ENCODE assay signal across 8 cellular contexts in genomic region chr1:9233942-9234222, GRCh38. TPM values are rescaled to one million over a fixed set of nuclear protein-coding genes. Genes with fewer than 3 reads are reported as not detected.
DNase-seq lines count a peak whose midpoint lies in the region; TF ChIP-seq lines count a peak whose summit lies in the region.

No MANE protein-coding gene starts in this region.

- no peak for TF ChIP-seq POLR2A in sigmoid colon (IDR thresholded peaks at IDR 0.05)

- no peaks in the 10 kb centered on the region for H3K9me3 ChIP-seq in sigmoid colon

- H3K36me3 ChIP-seq in sigmoid colon: no peaks in the 10 kb centered on the region

- H3K27ac ChIP-seq in VCaP (peak overlapping the region; percentile 97), sigmoid colon (peak overlapping the region; percentile 89 to 99 (median 91))

- H3K4me1 ChIP-seq in sigmoid colon: peaks cover 2 to 48% (median 34%) of the 10 kb centered on the region in 4 donors

- H3K4me3 ChIP-seq in GM12865 (ENCODE audit: low read depth, low read length) (peak overlapping the region; percentile 47), foreskin fibroblast (ENCODE audit: low read depth in 1 of 2, low read length in 2 of 2) (peak overlapping the region; percentile 52 to 69), sigmoid colon (peak overlapping the region in 3 of 4 donors; percentile 69 to 77 (median 72))

- DNase-seq in GM12865 (ENCODE audit: low read depth) (no peak), foreskin fibroblast (no peak), sigmoid colon (no peak), NCI-H1092 treated with DMSO at 0.1 percent for 48 hours (lab: John Stamatoyannopoulos, UW) (no peak), AML-193 (lab: John Stamatoyannopoulos, UW) (no peak), NCI-H82 (lab: John Stamatoyannopoulos, UW) (no peak), UCSD-AML1 (lab: John Stamatoyannopoulos, UW; ENCODE audit: unreplicated experiment) (no peak)

- TF ChIP-seq EP300 in sigmoid colon (IDR thresholded peaks at IDR 0.05): no peak

- WGBS in sigmoid colon, 2 donors: 35 to 39% methylated on average over 3 of the region's 3 CpGs

- intact Hi-C loops in sigmoid colon (cut with DNase I): no loop called here

- no peaks in the 10 kb centered on the region for H3K27me3 ChIP-seq in sigmoid colon

- TF ChIP-seq CTCF in GM12865 (IDR thresholded peaks at IDR 0.05; ENCODE audit: insufficient read depth, low read depth, low read length, missing control alignments) (no peak), VCaP (conservative IDR thresholded peaks at IDR 0.05) (no peak), foreskin fibroblast (IDR thresholded peaks at IDR 0.05; ENCODE audit: low read depth, low read length) (no peak), sigmoid colon (IDR thresholded peaks at IDR 0.05) (no peak)

RNA-seq across cellular contexts. Expression of gene H6PD, which starts 0.7 kb away (rescaled TPM):
- total RNA-seq in sigmoid colon: 10 to 100 TPM; 21.6 to 34.3 (median 25.0) TPM
- polyA plus RNA-seq in sigmoid colon: 10 to 100 TPM in 1 of 3 donors, 1 to 10 TPM in 2; 2.8 to 25.9 (median 3.0) TPM

RNA-seq across cellular contexts. Expression of gene SPSB1, which starts 58.8 kb away (rescaled TPM):
- 10 to 100 TPM; 17.4 to 34.3 (median 24.1) TPM for total RNA-seq in sigmoid colon
- polyA plus RNA-seq in sigmoid colon: 10 to 100 TPM; 25.7 to 31.2 (median 26.4) TPM
